In genomic region chr22:41532908-41533825, GRCh38 we compare ENCODE assay signal across 8 cellular contexts. TPM values are rescaled to one million over a fixed set of nuclear protein-coding genes. Genes with fewer than 3 reads are reported as not detected.
DNase-seq lines count a peak whose midpoint lies in the region; ATAC-seq, FAIRE-seq and TF ChIP-seq lines count a peak whose summit lies in the region.

No MANE protein-coding gene starts in this region.

- H3K9me3 ChIP-seq in WERI-Rb-1 (ENCODE audit: severe bottlenecking) = no peaks in the 10 kb centered on the region
- no peaks in the 10 kb centered on the region for H3K9me3 ChIP-seq in keratinocyte (ENCODE audit: control insufficient read depth, low read depth, low read length)

- no peaks in the 10 kb centered on the region for H3K27me3 Mint-ChIP-seq in MCF 10A (ENCODE audit: insufficient read depth, unreplicated experiment)

- H3K27ac ChIP-seq in WERI-Rb-1 (peak overlapping the region; percentile 5), keratinocyte (ENCODE audit: control insufficient read depth, insufficient read depth, low read length) (no peak overlapping the region)

- peaks cover 2% of the 10 kb centered on the region for H4K20me1 ChIP-seq in keratinocyte (ENCODE audit: control insufficient read depth, extremely low read depth, insufficient read depth, low read length)

- BruUV-seq in MCF 10A (replicated peaks; lab: Mats Ljungman, UMichigan) = no TSS peak

- no peak overlapping the region for H2AFZ ChIP-seq in keratinocyte (ENCODE audit: control insufficient read depth, low read length)

- H3K4me2 ChIP-seq in keratinocyte (ENCODE audit: control insufficient read depth, extremely low read depth, insufficient read depth, low read depth, low read length) = no peak overlapping the region

- no peaks in the 10 kb centered on the region for H3K4me1 ChIP-seq in keratinocyte (ENCODE audit: control insufficient read depth, extremely low read depth, insufficient read depth, low read length)

- no peak overlapping the region for H3K4me3 Mint-ChIP-seq in MCF 10A (ENCODE audit: unreplicated experiment)

- intact Hi-C loops in MCF 10A (cut with micrococcal nuclease) = no loop called here

- H3K36me3 ChIP-seq in WERI-Rb-1 (peaks cover 66% of the 10 kb centered on the region), keratinocyte (ENCODE audit: control insufficient read depth in 2 of 2, extremely low read depth in 1 of 2, insufficient read depth in 2 of 2, low read length in 2 of 2) (peaks cover 43 to 45% of the 10 kb centered on the region in 2 experiments)

- dilution Hi-C loops in keratinocyte (cut with MboI; ENCODE audit: extremely low pct_ligation_motif_present, low sequenced_read_pairs) = no loop called here

- POLR2A ChIA-PET in MCF 10A (lab: Yijun Ruan, JAX) = interaction anchor here (0.6 to 1.6 kb wide), 5 partner anchors 65 to 229 kb away, joined by 3 to 5 read pairs (median 3); partner anchors contain the start of genes ACO2 and PHF5A

- no peak for FAIRE-seq in keratinocyte (lab: Jason Lieb, UNC)

- DNase-seq in ELF-1 (ENCODE audit: low read depth, low spot score) = peak; percentile 87
- no peak for DNase-seq in LNCaP clone FGC (ENCODE audit: low read depth)
- peak; percentile 80 for DNase-seq in WERI-Rb-1
- DNase-seq in MCF 10A (ENCODE audit: unreplicated experiment) = peak; percentile 64
- no peak for DNase-seq in keratinocyte (ENCODE audit: low read depth, low spot score)
- peak; percentile 76 to 80 for DNase-seq in stimulated activated CD4-positive, alpha-beta T cell treated with anti-CD3 and anti-CD28 coated beads, Interleukin-2, amount 100 ng/mL, for 24 hours
- no peak for DNase-seq in GF-D8 (lab: John Stamatoyannopoulos, UW)

- peaks cover 3% of the 10 kb centered on the region for H3K9me1 ChIP-seq in keratinocyte (ENCODE audit: control insufficient read depth, extremely low read depth, insufficient read depth, low read length)

- H3K9ac ChIP-seq in keratinocyte (ENCODE audit: control insufficient read depth, extremely low read depth, insufficient read depth, low read length) = no peak overlapping the region

- H3K27me3 ChIP-seq in WERI-Rb-1 (ENCODE audit: insufficient read depth, low read depth, severe bottlenecking) = no peaks in the 10 kb centered on the region
- no peaks in the 10 kb centered on the region for H3K27me3 ChIP-seq in keratinocyte (ENCODE audit: control insufficient read depth, extremely low read depth, insufficient read depth, low read length)

- ATAC-seq in GM21447 (IDR thresholded peaks at IDR 0.05; ENCODE audit: unreplicated experiment) = no peak

- H3K36me3 Mint-ChIP-seq in MCF 10A (ENCODE audit: insufficient read depth, unreplicated experiment) = peaks cover 79% of the 10 kb centered on the region

- H3K79me2 ChIP-seq in keratinocyte (ENCODE audit: control insufficient read depth, insufficient read depth, low read length) = peaks cover 29% of the 10 kb centered on the region

- H3K9me3 Mint-ChIP-seq in MCF 10A (ENCODE audit: unreplicated experiment) = no peaks in the 10 kb centered on the region

- H3K4me1 Mint-ChIP-seq in MCF 10A (ENCODE audit: insufficient read depth, unreplicated experiment) = no peaks in the 10 kb centered on the region

- H3K4me3 ChIP-seq in LNCaP clone FGC (ENCODE audit: low read depth, low read length) = no peak overlapping the region
- H3K4me3 ChIP-seq in WERI-Rb-1 (ENCODE audit: low read depth, low read length) = no peak overlapping the region
- no peak overlapping the region for H3K4me3 ChIP-seq in keratinocyte (ENCODE audit: control insufficient read depth in 2 of 3, extremely low read depth in 1 of 3, insufficient read depth in 2 of 3, low read depth in 1 of 3, low read length in 3 of 3)

- CTCF ChIA-PET in MCF 10A (lab: Yijun Ruan, JAX) = interaction anchor here (0.6 to 2.2 kb wide), 12 partner anchors 9 to 217 kb away, joined by 3 to 11 read pairs (median 4); partner anchors contain the start of gene POLR3H

- no peak overlapping the region for H3K27ac Mint-ChIP-seq in MCF 10A (ENCODE audit: low read depth, unreplicated experiment)

- peak; percentile 67 for TF ChIP-seq CTCF in LNCaP clone FGC (IDR thresholded peaks at IDR 0.05; ENCODE audit: control insufficient read depth, extremely low read depth, insufficient read depth)
- TF ChIP-seq CTCF in WERI-Rb-1 (IDR thresholded peaks at IDR 0.05; ENCODE audit: low read depth, low read length) = peak; percentile 96
- TF ChIP-seq CTCF in MCF 10A (IDR thresholded peaks at IDR 0.05; ENCODE audit: unreplicated experiment) = peak; percentile 73
- peak; percentile 81 to 86 (median 84) for TF ChIP-seq CTCF in keratinocyte (optimal IDR thresholded peaks at IDR 0.05 in 1 of 3, IDR thresholded peaks at IDR 0.05 in 1 of 3, conservative IDR thresholded peaks at IDR 0.05 in 1 of 3; ENCODE audit: extremely low read depth in 1 of 3, insufficient read depth in 2 of 3, low read length in 3 of 3)

RNA-seq across cellular contexts. Expression of gene POLR3H, which starts 11.1 kb away (rescaled TPM):
- total RNA-seq in MCF 10A (2022) = 26.3 and 35.5 TPM in 2 replicates
- polyA plus RNA-seq in keratinocyte = 41.4 to 63.0 TPM (median 44.7 TPM) in 3 replicates
- polyA plus RNA-seq in keratinocyte (2011; ENCODE audit: low read depth) = 12.3 TPM
- 52.9 and 63.3 TPM in 2 replicates for polyA plus RNA-seq in keratinocyte (2011; cell fraction: cytosol; rRNA removed)
- 33.7 and 39.6 TPM in 2 replicates for polyA plus RNA-seq in keratinocyte (2011; cell fraction: nucleus; rRNA removed)
- 18.2 and 59.6 TPM in 2 replicates for polyA plus RNA-seq in keratinocyte (2012; ENCODE audit: low replicate concordance)
- 48.6 to 76.9 TPM (median 57.6 TPM) in 3 replicates for polyA minus RNA-seq in keratinocyte
- 22.8 TPM for polyA minus RNA-seq in keratinocyte (2011; cell fraction: cytosol; rRNA and poly(A)+ RNA removed)
- 11.1 and 16.3 TPM in 2 replicates for polyA minus RNA-seq in keratinocyte (2011; cell fraction: nucleus; rRNA and poly(A)+ RNA removed)

RNA-seq across cellular contexts. Expression of gene CSDC2, which starts 27.6 kb away (rescaled TPM):
- total RNA-seq in MCF 10A (2022) = not detected in 2 replicates
- polyA plus RNA-seq in keratinocyte = not detected in 3 replicates
- not detected for polyA plus RNA-seq in keratinocyte (2011; ENCODE audit: low read depth)
- polyA plus RNA-seq in keratinocyte (2011; cell fraction: cytosol; rRNA removed) = not detected in 2 replicates
- polyA plus RNA-seq in keratinocyte (2011; cell fraction: nucleus; rRNA removed) = not detected in 2 replicates
- polyA plus RNA-seq in keratinocyte (2012; ENCODE audit: low replicate concordance) = not detected in 2 replicates
- polyA minus RNA-seq in keratinocyte = not detected in 3 replicates
- polyA minus RNA-seq in keratinocyte (2011; cell fraction: cytosol; rRNA and poly(A)+ RNA removed) = not detected
- polyA minus RNA-seq in keratinocyte (2011; cell fraction: nucleus; rRNA and poly(A)+ RNA removed) = not detected in 2 replicates

RNA-seq across cellular contexts. Expression of gene PMM1, which starts 56.5 kb away (rescaled TPM):
- total RNA-seq in MCF 10A (2022) = 29.9 and 30.9 TPM in 2 replicates
- 39.6 to 52.2 TPM (median 47.1 TPM) in 3 replicates for polyA plus RNA-seq in keratinocyte
- polyA plus RNA-seq in keratinocyte (2011; ENCODE audit: low read depth) = 34.9 TPM
- 33.7 and 59.5 TPM in 2 replicates for polyA plus RNA-seq in keratinocyte (2011; cell fraction: cytosol; rRNA removed)
- 64.8 and 69.1 TPM in 2 replicates for polyA plus RNA-seq in keratinocyte (2011; cell fraction: nucleus; rRNA removed)
- 36.8 and 39.0 TPM in 2 replicates for polyA plus RNA-seq in keratinocyte (2012; ENCODE audit: low replicate concordance)
- 18.7 to 24.5 TPM (median 21.3 TPM) in 3 replicates for polyA minus RNA-seq in keratinocyte
- polyA minus RNA-seq in keratinocyte (2011; cell fraction: cytosol; rRNA and poly(A)+ RNA removed) = 25.7 TPM
- polyA minus RNA-seq in keratinocyte (2011; cell fraction: nucleus; rRNA and poly(A)+ RNA removed) = 12.1 and 12.5 TPM in 2 replicates

Comparison
In these comparisons a context has a peak if more than half of its experiments do, and no peak if none do; other contexts are left out.
1. DNase-seq: peak in ELF-1 (single experiment), WERI-Rb-1 (single experiment), MCF 10A (single experiment) and stimulated activated CD4-positive, alpha-beta T cell treated with anti-CD3 and anti-CD28 coated beads, Interleukin-2, amount 100 ng/mL, for 24 hours (2 of 2); none in LNCaP clone FGC (single experiment), keratinocyte (single experiment) and GF-D8 (single experiment).
2. Peak in every context shown above with its lines, with median percentiles within 50 percentile points of each other: CTCF ChIP-seq.